In the genomic region with DNA sequence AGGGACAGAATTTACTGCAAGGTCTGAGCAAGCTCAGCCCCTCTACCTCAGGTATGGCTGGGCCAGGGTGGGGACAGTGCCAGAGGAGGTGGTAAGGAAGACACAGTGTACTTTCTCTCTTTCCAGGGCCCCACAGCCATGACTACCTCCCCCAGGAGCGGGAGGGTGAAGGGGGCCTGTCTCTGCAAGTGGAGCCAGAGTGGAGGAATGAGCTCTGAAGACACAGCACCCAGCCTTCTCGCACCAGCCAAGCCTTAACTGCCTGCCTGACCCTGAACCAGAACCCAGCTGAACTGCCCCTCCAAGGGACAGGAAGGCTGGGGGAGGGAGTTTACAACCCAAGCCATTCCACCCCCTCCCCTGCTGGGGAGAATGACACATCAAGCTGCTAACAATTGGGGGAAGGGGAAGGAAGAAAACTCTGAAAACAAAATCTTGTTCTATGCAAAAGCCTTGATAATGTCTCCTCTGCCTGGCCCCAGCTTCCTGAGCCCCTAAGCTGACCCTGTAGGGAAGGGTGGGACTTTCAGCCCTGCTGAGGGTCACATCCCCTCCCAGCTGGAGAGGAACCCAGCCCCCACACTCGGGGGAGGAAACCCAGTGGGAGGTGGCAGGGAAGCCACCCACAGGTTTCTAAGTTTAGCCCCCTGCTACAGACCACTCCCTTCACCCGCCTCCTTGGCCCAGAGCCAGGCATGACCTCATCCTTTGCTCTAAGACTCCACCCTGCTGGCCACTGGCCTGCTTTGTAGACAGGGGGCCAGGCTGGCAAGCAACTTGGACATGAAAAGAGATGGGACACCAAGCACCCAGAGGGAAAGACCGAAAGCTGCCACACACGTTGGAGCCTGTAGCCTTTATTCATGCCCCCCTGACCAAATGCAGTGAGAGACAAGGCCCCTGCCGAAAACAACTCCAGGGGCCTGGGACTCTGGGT, we compare ENCODE assay signal across 1 cellular context.
TF ChIP-seq lines count a peak whose summit lies in the region.

No MANE protein-coding gene starts in this region.

TF ChIP-seq in K562, 482 proteins besides CTCF, POLR2A, EP300 and RAD21 (continued from another document and continues in another):
- TF ChIP-seq, protein P1, sequence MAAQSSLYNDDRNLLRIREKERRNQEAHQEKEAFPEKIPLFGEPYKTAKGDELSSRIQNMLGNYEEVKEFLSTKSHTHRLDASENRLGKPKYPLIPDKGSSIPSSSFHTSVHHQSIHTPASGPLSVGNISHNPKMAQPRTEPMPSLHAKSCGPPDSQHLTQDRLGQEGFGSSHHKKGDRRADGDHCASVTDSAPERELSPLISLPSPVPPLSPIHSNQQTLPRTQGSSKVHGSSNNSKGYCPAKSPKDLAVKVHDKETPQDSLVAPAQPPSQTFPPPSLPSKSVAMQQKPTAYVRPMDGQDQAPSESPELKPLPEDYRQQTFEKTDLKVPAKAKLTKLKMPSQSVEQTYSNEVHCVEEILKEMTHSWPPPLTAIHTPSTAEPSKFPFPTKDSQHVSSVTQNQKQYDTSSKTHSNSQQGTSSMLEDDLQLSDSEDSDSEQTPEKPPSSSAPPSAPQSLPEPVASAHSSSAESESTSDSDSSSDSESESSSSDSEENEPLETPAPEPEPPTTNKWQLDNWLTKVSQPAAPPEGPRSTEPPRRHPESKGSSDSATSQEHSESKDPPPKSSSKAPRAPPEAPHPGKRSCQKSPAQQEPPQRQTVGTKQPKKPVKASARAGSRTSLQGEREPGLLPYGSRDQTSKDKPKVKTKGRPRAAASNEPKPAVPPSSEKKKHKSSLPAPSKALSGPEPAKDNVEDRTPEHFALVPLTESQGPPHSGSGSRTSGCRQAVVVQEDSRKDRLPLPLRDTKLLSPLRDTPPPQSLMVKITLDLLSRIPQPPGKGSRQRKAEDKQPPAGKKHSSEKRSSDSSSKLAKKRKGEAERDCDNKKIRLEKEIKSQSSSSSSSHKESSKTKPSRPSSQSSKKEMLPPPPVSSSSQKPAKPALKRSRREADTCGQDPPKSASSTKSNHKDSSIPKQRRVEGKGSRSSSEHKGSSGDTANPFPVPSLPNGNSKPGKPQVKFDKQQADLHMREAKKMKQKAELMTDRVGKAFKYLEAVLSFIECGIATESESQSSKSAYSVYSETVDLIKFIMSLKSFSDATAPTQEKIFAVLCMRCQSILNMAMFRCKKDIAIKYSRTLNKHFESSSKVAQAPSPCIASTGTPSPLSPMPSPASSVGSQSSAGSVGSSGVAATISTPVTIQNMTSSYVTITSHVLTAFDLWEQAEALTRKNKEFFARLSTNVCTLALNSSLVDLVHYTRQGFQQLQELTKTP (IDR thresholded peaks at IDR 0.05; ENCODE audit: low read depth in 1 of 2, partially characterized antibody in 2 of 2) = peak in 1 of 2 experiments; percentile 84
- no peak for TF ChIP-seq PTTG1 (tag; IDR thresholded peaks at IDR 0.05; ENCODE audit: low read depth)
- TF ChIP-seq NR2C2 (CRISPR knock-in tag; IDR thresholded peaks at IDR 0.05) = no peak
- peak; percentile 87 for TF ChIP-seq NR2C2 (tag; IDR thresholded peaks at IDR 0.05)
- no peak for TF ChIP-seq ZNF695 (CRISPR knock-in tag; IDR thresholded peaks at IDR 0.05)
- TF ChIP-seq, protein P2, sequence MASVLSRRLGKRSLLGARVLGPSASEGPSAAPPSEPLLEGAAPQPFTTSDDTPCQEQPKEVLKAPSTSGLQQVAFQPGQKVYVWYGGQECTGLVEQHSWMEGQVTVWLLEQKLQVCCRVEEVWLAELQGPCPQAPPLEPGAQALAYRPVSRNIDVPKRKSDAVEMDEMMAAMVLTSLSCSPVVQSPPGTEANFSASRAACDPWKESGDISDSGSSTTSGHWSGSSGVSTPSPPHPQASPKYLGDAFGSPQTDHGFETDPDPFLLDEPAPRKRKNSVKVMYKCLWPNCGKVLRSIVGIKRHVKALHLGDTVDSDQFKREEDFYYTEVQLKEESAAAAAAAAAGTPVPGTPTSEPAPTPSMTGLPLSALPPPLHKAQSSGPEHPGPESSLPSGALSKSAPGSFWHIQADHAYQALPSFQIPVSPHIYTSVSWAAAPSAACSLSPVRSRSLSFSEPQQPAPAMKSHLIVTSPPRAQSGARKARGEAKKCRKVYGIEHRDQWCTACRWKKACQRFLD (CRISPR knock-in tag; IDR thresholded peaks at IDR 0.05) = peak; percentile 78
- TF ChIP-seq NONO (IDR thresholded peaks at IDR 0.05; ENCODE audit: low read depth in 2 of 2, low read length in 1 of 2) = peak in 1 of 2 experiments; percentile 55; a peak in 1 of 4 replicates
- no peak for TF ChIP-seq ZNF699 (CRISPR knock-in tag; IDR thresholded peaks at IDR 0.05; ENCODE audit: insufficient replicate concordance)
- no peak for TF ChIP-seq NFE2L1 (tag; IDR thresholded peaks at IDR 0.05; ENCODE audit: borderline replicate concordance, low read depth)
- TF ChIP-seq SIN3A (IDR thresholded peaks at IDR 0.05; ENCODE audit: borderline replicate concordance in 2 of 2, control insufficient read depth in 1 of 2, low read depth in 2 of 2, low read length in 2 of 2) = peak; percentile 66 to 90; a peak in 3 of 4 replicates
- no peak for TF ChIP-seq CLOCK (CRISPR knock-in tag; IDR thresholded peaks at IDR 0.05; ENCODE audit: borderline replicate concordance)
- TF ChIP-seq ZNF407 (IDR thresholded peaks at IDR 0.05; ENCODE audit: low read depth) = 0 out of 2 replicates have a peak, but pooled peaks have one; percentile 21
- peak; percentile 76 for TF ChIP-seq NEUROD1 (IDR thresholded peaks at IDR 0.05; ENCODE audit: borderline replicate concordance, low read depth, low read length, partially characterized antibody)
- TF ChIP-seq ILF3 (IDR thresholded peaks at IDR 0.05; ENCODE audit: borderline replicate concordance) = 0 out of 2 replicates have a peak, but pooled peaks have one; percentile 58
- TF ChIP-seq WHSC1 (IDR thresholded peaks at IDR 0.05; ENCODE audit: low read length) = no peak
- TF ChIP-seq CBX8 (IDR thresholded peaks at IDR 0.05; ENCODE audit: borderline replicate concordance, extremely low read depth, low read depth, low read length, poor library complexity, severe bottlenecking) = no peak
- TF ChIP-seq POLR2G (IDR thresholded peaks at IDR 0.05; ENCODE audit: low read depth, low read length) = peak; percentile 36
- TF ChIP-seq ZNF507 (tag; conservative IDR thresholded peaks at IDR 0.05) = no peak
- TF ChIP-seq PCBP2 (IDR thresholded peaks at IDR 0.05; ENCODE audit: low read depth, low read length, poor library complexity, severe bottlenecking) = no peak
- no peak for TF ChIP-seq ZNF668 (CRISPR knock-in tag; IDR thresholded peaks at IDR 0.05)
- no peak for TF ChIP-seq BDP1 (IDR thresholded peaks at IDR 0.05; ENCODE audit: insufficient read depth, insufficient read length)
- no peak for TF ChIP-seq ZNF764 (CRISPR knock-in tag; IDR thresholded peaks at IDR 0.05; ENCODE audit: low read depth)
- TF ChIP-seq, protein P3, sequence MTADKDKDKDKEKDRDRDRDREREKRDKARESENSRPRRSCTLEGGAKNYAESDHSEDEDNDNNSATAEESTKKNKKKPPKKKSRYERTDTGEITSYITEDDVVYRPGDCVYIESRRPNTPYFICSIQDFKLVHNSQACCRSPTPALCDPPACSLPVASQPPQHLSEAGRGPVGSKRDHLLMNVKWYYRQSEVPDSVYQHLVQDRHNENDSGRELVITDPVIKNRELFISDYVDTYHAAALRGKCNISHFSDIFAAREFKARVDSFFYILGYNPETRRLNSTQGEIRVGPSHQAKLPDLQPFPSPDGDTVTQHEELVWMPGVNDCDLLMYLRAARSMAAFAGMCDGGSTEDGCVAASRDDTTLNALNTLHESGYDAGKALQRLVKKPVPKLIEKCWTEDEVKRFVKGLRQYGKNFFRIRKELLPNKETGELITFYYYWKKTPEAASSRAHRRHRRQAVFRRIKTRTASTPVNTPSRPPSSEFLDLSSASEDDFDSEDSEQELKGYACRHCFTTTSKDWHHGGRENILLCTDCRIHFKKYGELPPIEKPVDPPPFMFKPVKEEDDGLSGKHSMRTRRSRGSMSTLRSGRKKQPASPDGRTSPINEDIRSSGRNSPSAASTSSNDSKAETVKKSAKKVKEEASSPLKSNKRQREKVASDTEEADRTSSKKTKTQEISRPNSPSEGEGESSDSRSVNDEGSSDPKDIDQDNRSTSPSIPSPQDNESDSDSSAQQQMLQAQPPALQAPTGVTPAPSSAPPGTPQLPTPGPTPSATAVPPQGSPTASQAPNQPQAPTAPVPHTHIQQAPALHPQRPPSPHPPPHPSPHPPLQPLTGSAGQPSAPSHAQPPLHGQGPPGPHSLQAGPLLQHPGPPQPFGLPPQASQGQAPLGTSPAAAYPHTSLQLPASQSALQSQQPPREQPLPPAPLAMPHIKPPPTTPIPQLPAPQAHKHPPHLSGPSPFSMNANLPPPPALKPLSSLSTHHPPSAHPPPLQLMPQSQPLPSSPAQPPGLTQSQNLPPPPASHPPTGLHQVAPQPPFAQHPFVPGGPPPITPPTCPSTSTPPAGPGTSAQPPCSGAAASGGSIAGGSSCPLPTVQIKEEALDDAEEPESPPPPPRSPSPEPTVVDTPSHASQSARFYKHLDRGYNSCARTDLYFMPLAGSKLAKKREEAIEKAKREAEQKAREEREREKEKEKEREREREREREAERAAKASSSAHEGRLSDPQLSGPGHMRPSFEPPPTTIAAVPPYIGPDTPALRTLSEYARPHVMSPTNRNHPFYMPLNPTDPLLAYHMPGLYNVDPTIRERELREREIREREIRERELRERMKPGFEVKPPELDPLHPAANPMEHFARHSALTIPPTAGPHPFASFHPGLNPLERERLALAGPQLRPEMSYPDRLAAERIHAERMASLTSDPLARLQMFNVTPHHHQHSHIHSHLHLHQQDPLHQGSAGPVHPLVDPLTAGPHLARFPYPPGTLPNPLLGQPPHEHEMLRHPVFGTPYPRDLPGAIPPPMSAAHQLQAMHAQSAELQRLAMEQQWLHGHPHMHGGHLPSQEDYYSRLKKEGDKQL (CRISPR knock-in tag; IDR thresholded peaks at IDR 0.05; ENCODE audit: borderline replicate concordance) = no peak
- no peak for TF ChIP-seq ZNF146 (CRISPR knock-in tag; IDR thresholded peaks at IDR 0.05; ENCODE audit: unreplicated experiment)
- no peak for TF ChIP-seq SRSF9 (IDR thresholded peaks at IDR 0.05; ENCODE audit: borderline replicate concordance, low read depth, low read length)
- TF ChIP-seq SMARCB1 (IDR thresholded peaks at IDR 0.05; ENCODE audit: insufficient read length, low read depth) = no peak
- no peak for TF ChIP-seq SNIP1 (IDR thresholded peaks at IDR 0.05; ENCODE audit: low read depth)
- 0 out of 2 replicates have a peak, but pooled peaks have one; percentile 60 for TF ChIP-seq ESRRA (IDR thresholded peaks at IDR 0.05; ENCODE audit: borderline replicate concordance, low read depth)
- TF ChIP-seq RBM25 (IDR thresholded peaks at IDR 0.05; ENCODE audit: low read depth, low read length, severe bottlenecking) = no peak
- no peak for TF ChIP-seq GTF2A2 (tag; IDR thresholded peaks at IDR 0.05)
